In genomic region chr7:137519964-137520363, GRCh38 we compare ENCODE assay signal across 1 cellular context.
TF ChIP-seq lines count a peak whose summit lies in the region.

No MANE protein-coding gene starts in this region.

TF ChIP-seq in IMR-90, 13 proteins besides CTCF, POLR2A, EP300 and RAD21 (continued from another document):
- TF ChIP-seq, protein P1, sequence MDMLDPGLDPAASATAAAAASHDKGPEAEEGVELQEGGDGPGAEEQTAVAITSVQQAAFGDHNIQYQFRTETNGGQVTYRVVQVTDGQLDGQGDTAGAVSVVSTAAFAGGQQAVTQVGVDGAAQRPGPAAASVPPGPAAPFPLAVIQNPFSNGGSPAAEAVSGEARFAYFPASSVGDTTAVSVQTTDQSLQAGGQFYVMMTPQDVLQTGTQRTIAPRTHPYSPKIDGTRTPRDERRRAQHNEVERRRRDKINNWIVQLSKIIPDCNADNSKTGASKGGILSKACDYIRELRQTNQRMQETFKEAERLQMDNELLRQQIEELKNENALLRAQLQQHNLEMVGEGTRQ (IDR thresholded peaks at IDR 0.05; ENCODE audit: low read depth, low read length) = no peak
- TF ChIP-seq MAZ (IDR thresholded peaks at IDR 0.05; ENCODE audit: borderline replicate concordance, low read depth, low read length) (no peak), BHLHE40 (IDR thresholded peaks at IDR 0.05; ENCODE audit: low read depth, low read length) (no peak)
